In the genomic region with DNA sequence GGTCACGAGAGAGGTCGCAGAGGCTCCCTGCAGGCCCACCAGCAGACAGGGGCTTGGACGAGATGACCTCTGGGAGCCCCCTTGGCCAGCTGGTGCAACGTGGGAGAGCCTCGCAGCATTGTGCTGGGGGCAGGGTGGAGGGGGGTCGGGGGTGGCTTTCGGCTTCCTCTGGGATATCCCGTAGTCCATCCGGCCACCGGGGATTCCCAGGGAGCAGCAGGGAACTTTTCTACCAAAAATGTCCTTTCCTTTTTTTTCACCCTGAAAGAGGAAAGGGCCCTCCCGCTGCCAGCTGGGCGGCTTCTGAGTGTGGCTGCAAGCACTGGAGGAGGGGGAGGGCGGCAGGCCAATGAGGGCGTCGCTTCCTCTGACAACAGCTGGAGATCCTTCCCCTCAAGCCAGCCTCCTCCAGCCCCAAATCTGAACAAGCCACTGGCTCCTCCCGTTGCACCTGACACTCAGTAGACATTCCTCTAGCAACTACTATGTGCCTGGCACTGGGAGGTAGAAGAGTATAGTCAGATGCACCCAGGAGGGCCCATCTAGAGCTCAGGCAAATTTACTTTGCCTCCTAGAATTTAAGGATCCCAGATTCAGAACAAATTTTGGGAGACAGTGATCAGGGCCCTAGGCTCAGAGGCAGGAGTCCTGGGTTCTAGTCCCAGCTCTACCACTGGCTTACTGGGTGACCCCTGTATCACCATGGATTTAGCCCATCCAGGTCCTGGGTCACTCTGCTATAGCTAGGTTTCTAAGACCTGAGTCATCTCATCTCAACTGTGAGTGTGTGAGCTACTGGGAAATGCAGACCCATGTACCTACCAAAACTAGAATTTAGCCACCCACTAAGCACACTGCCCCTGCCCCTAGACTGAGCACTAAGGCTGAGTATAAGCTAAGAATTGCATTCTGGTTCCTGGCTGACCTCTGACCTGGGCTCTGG, we compare ENCODE assay signal across 8 cellular contexts. TPM values are rescaled to one million over a fixed set of nuclear protein-coding genes. Genes with fewer than 3 reads are reported as not detected.
DNase-seq lines count a peak whose midpoint lies in the region; ATAC-seq, FAIRE-seq and TF ChIP-seq lines count a peak whose summit lies in the region.

No MANE protein-coding gene starts in this region.

- H3K9me3 ChIP-seq in DOHH2 (ENCODE audit: control insufficient read depth, insufficient read depth, low read length): no peaks in the 10 kb centered on the region
- H3K9me3 ChIP-seq in parathyroid adenoma (ENCODE audit: control insufficient read depth, low read length): no peaks in the 10 kb centered on the region

- FAIRE-seq in RCC 7860 (lab: Jason Lieb, UNC): no peak

- H3K4me2 ChIP-seq in DOHH2 (ENCODE audit: low read length) (peak overlapping the region; percentile 6; the same call in 1 of the 2 replicates), parathyroid adenoma (ENCODE audit: low read length) (peak overlapping the region; percentile 29)

- H3K27ac ChIP-seq in DOHH2 (ENCODE audit: low read depth, low read length) (no peak overlapping the region), parathyroid adenoma (peak overlapping the region; percentile 24)

- no peak overlapping the region for H3K27ac Mint-ChIP-seq in HFFc6
- no peak overlapping the region for H3K27ac Mint-ChIP-seq in activated naive CD8-positive, alpha-beta T cell treated with anti-CD3 and anti-CD28 coated beads, Interleukin-2, amount 50 U/mL, for 24 hours

- peaks cover 7% of the 10 kb centered on the region for H3K27me3 ChIP-seq in DOHH2 (ENCODE audit: control insufficient read depth, low read length)
- H3K27me3 ChIP-seq in parathyroid adenoma (ENCODE audit: control insufficient read depth, insufficient read depth, low read length): no peaks in the 10 kb centered on the region

- H3K9me2 ChIP-seq in DOHH2 (replicated peaks; ENCODE audit: control insufficient read depth, low read length): no peaks in the 10 kb centered on the region

- H3K27me3 Mint-ChIP-seq in HFFc6 (ENCODE audit: insufficient read depth): no peaks in the 10 kb centered on the region; the same call in 1 of the 2 replicates
- no peaks in the 10 kb centered on the region for H3K27me3 Mint-ChIP-seq in activated naive CD8-positive, alpha-beta T cell treated with anti-CD3 and anti-CD28 coated beads, Interleukin-2, amount 50 U/mL, for 24 hours

- H3K4me1 ChIP-seq in DOHH2 (ENCODE audit: control insufficient read depth, low read length): peaks cover 42% of the 10 kb centered on the region
- H3K4me1 ChIP-seq in parathyroid adenoma: peaks cover 4% of the 10 kb centered on the region

- H3F3A ChIP-seq in DOHH2 (ENCODE audit: control insufficient read depth, insufficient read depth): peaks cover 6% of the 10 kb centered on the region

- intact Hi-C loops in Right ventricle myocardium inferior (cut with DNase I): no loop called here

- no peaks in the 10 kb centered on the region for H4K20me1 ChIP-seq in DOHH2 (ENCODE audit: control insufficient read depth, insufficient read depth, low read depth, low read length)

- H3K79me2 ChIP-seq in DOHH2 (ENCODE audit: control insufficient read depth, low read length) (no peaks in the 10 kb centered on the region), parathyroid adenoma (no peaks in the 10 kb centered on the region)

- POLR2A ChIA-PET in HEK293T (lab: Yijun Ruan, JAX): interaction anchor here (1.5 to 9.4 kb wide), 2 partner anchors 8 to 105 kb away, joined by 4 to 101 read pairs; a partner anchor contains a TSS

- H3K36me3 ChIP-seq in DOHH2 (ENCODE audit: control insufficient read depth, low read length): no peaks in the 10 kb centered on the region
- no peaks in the 10 kb centered on the region for H3K36me3 ChIP-seq in parathyroid adenoma (ENCODE audit: control insufficient read depth, insufficient read depth, low read length)

- no peak overlapping the region for H3K4me3 Mint-ChIP-seq in HFFc6
- H3K4me3 Mint-ChIP-seq in activated naive CD8-positive, alpha-beta T cell treated with anti-CD3 and anti-CD28 coated beads, Interleukin-2, amount 50 U/mL, for 24 hours: peak overlapping the region; percentile 86

- H3K9ac ChIP-seq in parathyroid adenoma: no peak overlapping the region

- peak; percentile 21 for ATAC-seq in activated naive CD8-positive, alpha-beta T cell treated with anti-CD3 and anti-CD28 coated beads, Interleukin-2, amount 50 U/mL, for 24 hours
- ATAC-seq in Right ventricle myocardium inferior: peak; percentile 75

- H3K36me3 Mint-ChIP-seq in HFFc6 (ENCODE audit: low read depth): peaks cover 17% of the 10 kb centered on the region
- peaks cover 9% of the 10 kb centered on the region for H3K36me3 Mint-ChIP-seq in activated naive CD8-positive, alpha-beta T cell treated with anti-CD3 and anti-CD28 coated beads, Interleukin-2, amount 50 U/mL, for 24 hours (ENCODE audit: low read depth)

- peaks cover 50% of the 10 kb centered on the region for H3K4me1 Mint-ChIP-seq in HFFc6 (ENCODE audit: low read depth)
- H3K4me1 Mint-ChIP-seq in activated naive CD8-positive, alpha-beta T cell treated with anti-CD3 and anti-CD28 coated beads, Interleukin-2, amount 50 U/mL, for 24 hours: peaks cover 54% of the 10 kb centered on the region

- TF ChIP-seq CTCF in DOHH2 (IDR thresholded peaks at IDR 0.05; ENCODE audit: low read depth, low read length, poor library complexity, severe bottlenecking): no peak
- no peak for TF ChIP-seq CTCF in HFFc6 (IDR thresholded peaks at IDR 0.05)
- TF ChIP-seq CTCF in parathyroid adenoma (IDR thresholded peaks at IDR 0.05): no peak

- peak; percentile 18 for DNase-seq in HFFc6
- DNase-seq in NCI-H524 treated with DMSO at 0.1 percent for 48 hours (lab: John Stamatoyannopoulos, UW): peak; percentile 57
- DNase-seq in activated naive CD8-positive, alpha-beta T cell treated with anti-CD3 and anti-CD28 coated beads, Interleukin-2, amount 50 U/mL, for 24 hours: peak; percentile 45
- peak; percentile 97 for DNase-seq in Right ventricle myocardium inferior (ENCODE audit: missing footprints)
- DNase-seq in RCC 7860 (ENCODE audit: low spot score): no peak
- no peak for DNase-seq in HEK293T (ENCODE audit: extremely low spot score)

- peak overlapping the region; percentile 22 for H2AFZ ChIP-seq in parathyroid adenoma

- CTCF ChIA-PET in HEK293T (lab: Yijun Ruan, JAX): interaction anchor here (1.0 to 1.4 kb wide), 2 partner anchors 10 kb away, joined by 3 read pairs; a partner anchor contains a TSS

- no peaks in the 10 kb centered on the region for H3K9me3 Mint-ChIP-seq in HFFc6
- no peaks in the 10 kb centered on the region for H3K9me3 Mint-ChIP-seq in activated naive CD8-positive, alpha-beta T cell treated with anti-CD3 and anti-CD28 coated beads, Interleukin-2, amount 50 U/mL, for 24 hours

- H3K4me3 ChIP-seq in DOHH2 (ENCODE audit: low read length) (no peak overlapping the region), parathyroid adenoma (ENCODE audit: low read depth, low read length) (no peak overlapping the region)

TF ChIP-seq in HEK293T, 16 proteins besides CTCF, POLR2A, EP300 and RAD21:
- TF ChIP-seq SP1 (IDR thresholded peaks at IDR 0.05): no peak

RNA-seq across cellular contexts. Expression of a gene that starts 2.7 kb away (rescaled TPM):
- total RNA-seq in HFFc6 (2021; fragmentation: NEBNext Ultra II Directional; extraction: Animal tissue kit (Norgen Biotek cat#: 25700)): 1 to 10 TPM; 6.3 to 8.5 (median 7.2) TPM
- total RNA-seq in Right ventricle myocardium inferior: 13.9 TPM

RNA-seq across cellular contexts. Expression of a gene that starts 9.9 kb away (rescaled TPM):
- 10 to 100 TPM; 18.0 to 24.3 (median 22.3) TPM for total RNA-seq in HFFc6 (2021; fragmentation: NEBNext Ultra II Directional; extraction: Animal tissue kit (Norgen Biotek cat#: 25700))
- 39.8 TPM for total RNA-seq in Right ventricle myocardium inferior

RNA-seq across cellular contexts. Expression of a gene that starts 54.2 kb away (rescaled TPM):
- total RNA-seq in HFFc6 (2021; fragmentation: NEBNext Ultra II Directional; extraction: Animal tissue kit (Norgen Biotek cat#: 25700)): 10 to 100 TPM; 32.7 to 42.9 (median 41.5) TPM
- 191 TPM for total RNA-seq in Right ventricle myocardium inferior

RNA-seq across cellular contexts. Expression of a gene that starts 57.7 kb away (rescaled TPM):
- under 1 TPM in 1 of 6 experiments, not detected in 5; 0.24 TPM for total RNA-seq in HFFc6 (2021; fragmentation: NEBNext Ultra II Directional; extraction: Animal tissue kit (Norgen Biotek cat#: 25700))
- not detected for total RNA-seq in Right ventricle myocardium inferior

Comparison
In these comparisons a context has a peak if more than half of its experiments do, and no peak if none do; other contexts are left out.
1. DNase-seq: peak in HFFc6 (single experiment), NCI-H524 treated with DMSO at 0.1 percent for 48 hours (single experiment), activated naive CD8-positive, alpha-beta T cell treated with anti-CD3 and anti-CD28 coated beads, Interleukin-2, amount 50 U/mL, for 24 hours (single experiment) and Right ventricle myocardium inferior (single experiment); none in RCC 7860 (single experiment) and HEK293T (single experiment).